8 cellular contexts compared by ENCODE assay signal in genomic region chr12:104958946-104959841, GRCh38. TPM values are rescaled to one million over a fixed set of nuclear protein-coding genes. Genes with fewer than 3 reads are reported as not detected.
DNase-seq lines count a peak whose midpoint lies in the region; ATAC-seq and TF ChIP-seq lines count a peak whose summit lies in the region.

No MANE protein-coding gene starts in this region.

- H3K9ac ChIP-seq in MM.1S (ENCODE audit: low read length), result peak overlapping the region; percentile 91; the same call in 1 of the 2 replicates

- peaks cover 22% of the 10 kb centered on the region for H3K4me1 ChIP-seq in MM.1S (ENCODE audit: low read length)
- H3K4me1 ChIP-seq in uterus, result peaks cover 0 to 3% of the 10 kb centered on the region in 2 donors

- H3K9me2 ChIP-seq in MM.1S (replicated peaks; ENCODE audit: insufficient read depth, low read length), result no peaks in the 10 kb centered on the region

- intact Hi-C loops in uterus (cut with DNase I; ENCODE audit: low total_unique reads), result no loop called here

- H3K4me1 Mint-ChIP-seq in brain (peaks cover 56% of the 10 kb centered on the region), memory B cell (peaks cover 13% of the 10 kb centered on the region)

- no peaks in the 10 kb centered on the region for H3K36me3 Mint-ChIP-seq in brain
- H3K36me3 Mint-ChIP-seq in memory B cell, result no peaks in the 10 kb centered on the region

- H3K9me3 ChIP-seq in MM.1S (replicated peaks; ENCODE audit: insufficient read depth, low read length) (no peaks in the 10 kb centered on the region), uterus (no peaks in the 10 kb centered on the region)

- H3K79me2 ChIP-seq in MM.1S (ENCODE audit: low read length), result peaks cover 28% of the 10 kb centered on the region

- peak overlapping the region; percentile 93; the same call in 1 of the 2 replicates for H3K27ac ChIP-seq in MM.1S (ENCODE audit: low read length)
- peak overlapping the region; percentile 80 to 94 for H3K27ac ChIP-seq in uterus

- H3K4me3 Mint-ChIP-seq in brain (peak overlapping the region; percentile 90 to 95 (median 92)), memory B cell (peak overlapping the region; percentile 95)

- no peak for TF ChIP-seq POLR2A in uterus (IDR thresholded peaks at IDR 0.05)

- peaks cover 17% of the 10 kb centered on the region for H3F3A ChIP-seq in MM.1S (ENCODE audit: insufficient read depth, low read length)

- H3K36me3 ChIP-seq in MM.1S (replicated peaks; ENCODE audit: insufficient read depth, low read length) (no peaks in the 10 kb centered on the region), uterus (no peaks in the 10 kb centered on the region)

- peak overlapping the region; percentile 61 for H2AFZ ChIP-seq in MM.1S (ENCODE audit: low read length)

- H3K27me3 Mint-ChIP-seq in brain (peaks cover 22% of the 10 kb centered on the region), memory B cell (peaks cover 4% of the 10 kb centered on the region)

- H3K27ac Mint-ChIP-seq in brain (peak overlapping the region; percentile 90 to 97 (median 93)), memory B cell (peak overlapping the region; percentile 96)

- H4K20me1 ChIP-seq in MM.1S (ENCODE audit: insufficient read depth, low read length), result no peaks in the 10 kb centered on the region

- H3K9me3 Mint-ChIP-seq in brain (peaks cover 0 to 6% (median 0%) of the 10 kb centered on the region in 5 experiments), memory B cell (no peaks in the 10 kb centered on the region)

- H3K27me3 ChIP-seq in MM.1S (replicated peaks; ENCODE audit: insufficient read depth, low read length), result no peaks in the 10 kb centered on the region
- H3K27me3 ChIP-seq in uterus, result no peaks in the 10 kb centered on the region

- TF ChIP-seq CTCF in MM.1S (IDR thresholded peaks at IDR 0.05; ENCODE audit: low read length) (no peak), brain (conservative IDR thresholded peaks at IDR 0.05) (no peak), uterus (IDR thresholded peaks at IDR 0.05) (no peak)

- H3K4me2 ChIP-seq in MM.1S (ENCODE audit: low read depth, low read length), result peak overlapping the region; percentile 67

- ATAC-seq in memory B cell (ENCODE audit: low read depth) (no peak), HG03457 (IDR thresholded peaks at IDR 0.05; ENCODE audit: unreplicated experiment) (no peak)

- DNase-seq in EH (ENCODE audit: low read depth) (peak; percentile 63), MM.1S (no peak), memory B cell (ENCODE audit: low spot score in 2 of 2) (no peak), uterus (no peak), UCSD-AML1 (lab: John Stamatoyannopoulos, UW; ENCODE audit: unreplicated experiment) (no peak), putamen (ENCODE audit: low spot score) (no peak)

- H3K4me3 ChIP-seq in MM.1S (ENCODE audit: low read length), result peak overlapping the region; percentile 75
- peak overlapping the region; percentile 66 to 94 for H3K4me3 ChIP-seq in uterus

RNA-seq across cellular contexts. Expression of gene SLC41A2, which starts 1.1 kb away (rescaled TPM):
- 3.2 TPM for polyA plus RNA-seq in brain (ENCODE audit: insufficient read depth, low read depth, low replicate concordance)
- total RNA-seq in uterus, result 10 to 100 TPM; 10.3 to 52.6 (median 23.9) TPM

RNA-seq across cellular contexts. Expression of gene NOPCHAP1, which starts 26.9 kb away (rescaled TPM):
- polyA plus RNA-seq in brain (ENCODE audit: insufficient read depth, low read depth, low replicate concordance), result 20.6 TPM
- total RNA-seq in uterus, result 10 to 100 TPM in 3 of 4 donors, 1 to 10 TPM in 1; 8.6 to 29.4 (median 14.5) TPM
